ENCODE assay signal across 2 cellular contexts in the genomic region with DNA sequence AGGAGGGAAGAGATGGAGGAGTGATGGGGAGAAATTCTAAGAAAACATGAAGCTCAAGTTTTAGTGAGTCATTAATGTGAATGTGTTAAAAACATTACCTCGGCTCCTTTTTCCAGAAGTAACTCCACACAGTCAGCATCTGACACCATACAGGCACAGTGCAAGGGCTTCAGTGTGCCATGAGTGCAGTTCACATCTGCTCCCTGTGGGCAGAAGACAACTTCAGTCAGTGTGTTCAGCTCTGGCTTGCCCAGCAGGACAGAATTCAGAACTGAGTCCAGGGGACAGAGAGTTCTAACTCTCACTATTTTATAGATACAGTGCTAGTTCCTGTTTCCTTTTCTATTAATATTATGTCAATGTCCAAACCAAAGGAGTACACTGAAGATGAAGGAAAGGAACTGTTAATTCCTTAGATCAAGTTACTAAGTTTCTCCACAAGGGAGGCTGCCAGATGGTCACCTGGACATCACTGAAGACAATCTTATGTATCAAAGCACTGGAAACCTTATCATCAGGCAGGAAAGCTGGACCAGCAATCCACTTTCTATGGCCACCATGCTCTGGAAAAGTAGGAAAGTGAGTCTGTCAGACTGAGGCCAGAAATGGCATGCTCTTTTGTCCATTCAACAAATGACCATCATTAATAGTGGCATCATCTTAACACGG.
TF ChIP-seq lines count a peak whose summit lies in the region.

No MANE protein-coding gene starts in this region.

TF ChIP-seq in GM12891, 5 proteins besides CTCF, POLR2A, EP300 and RAD21:
- TF ChIP-seq POU2F2 (IDR thresholded peaks at IDR 0.05; ENCODE audit: low read depth, low read length) = no peak
- TF ChIP-seq SPI1 (IDR thresholded peaks at IDR 0.05; ENCODE audit: low read depth, low read length) = no peak
- no peak for TF ChIP-seq PAX5 (IDR thresholded peaks at IDR 0.05; ENCODE audit: insufficient read depth, low read length, severe bottlenecking)
- no peak for TF ChIP-seq TAF1 (IDR thresholded peaks at IDR 0.05; ENCODE audit: low read depth, low read length)
- TF ChIP-seq POLR2AphosphoS5 (IDR thresholded peaks at IDR 0.05; ENCODE audit: low read depth, low read length) = no peak

TF ChIP-seq in GM12878, 131 proteins besides CTCF, POLR2A, EP300 and RAD21:
- no peak for TF ChIP-seq NBN (IDR thresholded peaks at IDR 0.05)
- no peak for TF ChIP-seq RB1 (IDR thresholded peaks at IDR 0.05; ENCODE audit: borderline replicate concordance)
- 0 out of 2 replicates have a peak, but pooled peaks have one; percentile 3 for TF ChIP-seq MTA3 (IDR thresholded peaks at IDR 0.05; ENCODE audit: borderline replicate concordance, low read length)
